12 cellular contexts compared by ENCODE assay signal in genomic region chr20:31523361-31524283, GRCh38. TPM values are rescaled to one million over a fixed set of nuclear protein-coding genes. Genes with fewer than 3 reads are reported as not detected.
DNase-seq lines count a peak whose midpoint lies in the region; ATAC-seq and TF ChIP-seq lines count a peak whose summit lies in the region.
"Had no signal": no experiment of that assay in that cellular context is flagged by ENCODE, and none has a peak within 500 bp of the region (broad histone marks: within the 10 kb centered on the region; RNA-seq: fewer than 3 reads in every experiment).

No MANE protein-coding gene starts in this region.

- TF ChIP-seq CTCF in HL-60 (IDR thresholded peaks at IDR 0.05; ENCODE audit: insufficient read depth, low read length) (no peak), SK-N-SH (IDR thresholded peaks at IDR 0.05) (no peak), fibroblast of pulmonary artery (IDR thresholded peaks at IDR 0.05; ENCODE audit: low read length, missing control alignments) (no peak), mesothelial cell of epicardium (IDR thresholded peaks at IDR 0.05; ENCODE audit: unreplicated experiment) (no peak)

- no peak overlapping the region for H3K9ac ChIP-seq in SK-N-SH

- H3K9me3 Mint-ChIP-seq in mesothelial cell of epicardium: no peaks in the 10 kb centered on the region
- H3K9me3 Mint-ChIP-seq: activated CD4-positive, alpha-beta T cell treated with anti-CD3 and anti-CD28 coated beads, Interleukin-2, amount 10 ng/mL, durations not matched to agents 24 days and 14 days; activated naive CD8-positive, alpha-beta T cell treated with anti-CD3 and anti-CD28 coated beads for 36 hours had no signal

- H3K27me3 Mint-ChIP-seq in mesothelial cell of epicardium (ENCODE audit: low read depth): no peaks in the 10 kb centered on the region
- H3K27me3 Mint-ChIP-seq: activated CD4-positive, alpha-beta T cell treated with anti-CD3 and anti-CD28 coated beads, Interleukin-2, amount 10 ng/mL, durations not matched to agents 24 days and 14 days; activated naive CD8-positive, alpha-beta T cell treated with anti-CD3 and anti-CD28 coated beads for 36 hours had no signal

- H3K79me2 ChIP-seq in SK-N-SH (ENCODE audit: insufficient read depth): peaks cover 100% of the 10 kb centered on the region

- no peaks in the 10 kb centered on the region for H3K4me1 ChIP-seq in SK-N-SH (ENCODE audit: control insufficient read depth in 1 of 2, insufficient read depth in 2 of 2, low read depth in 1 of 2, low read length in 1 of 2)

- H3K27me3 ChIP-seq in HL-60 (ENCODE audit: insufficient read depth, poor library complexity, severe bottlenecking) (no peaks in the 10 kb centered on the region), SK-N-SH (ENCODE audit: insufficient read depth) (no peaks in the 10 kb centered on the region)

- H3K9me3 ChIP-seq in SK-N-SH: no peaks in the 10 kb centered on the region

- H3K4me3 ChIP-seq in HL-60 (replicated peaks; ENCODE audit: insufficient read depth, low read length): no peak overlapping the region
- no peak overlapping the region for H3K4me3 ChIP-seq in SK-N-SH (ENCODE audit: low read depth in 2 of 2, low read length in 1 of 2)
- no peak overlapping the region for H3K4me3 ChIP-seq in fibroblast of pulmonary artery (replicated peaks; ENCODE audit: low read depth, low read length)

- no peak overlapping the region for H3K27ac Mint-ChIP-seq in mesothelial cell of epicardium
- H3K27ac Mint-ChIP-seq: activated CD4-positive, alpha-beta T cell treated with anti-CD3 and anti-CD28 coated beads, Interleukin-2, amount 10 ng/mL, durations not matched to agents 24 days and 14 days; activated naive CD8-positive, alpha-beta T cell treated with anti-CD3 and anti-CD28 coated beads for 36 hours had no signal

- H3K4me1 Mint-ChIP-seq in mesothelial cell of epicardium: no peaks in the 10 kb centered on the region

- H3K36me3 Mint-ChIP-seq in mesothelial cell of epicardium: peaks cover 16% of the 10 kb centered on the region

- TF ChIP-seq RAD21 in SK-N-SH (IDR thresholded peaks at IDR 0.05; ENCODE audit: low read length): no peak

- H3K36me3 ChIP-seq in SK-N-SH (replicated peaks in 1 of 2; ENCODE audit: control insufficient read depth in 1 of 2, insufficient read depth in 2 of 2, low read length in 1 of 2): peaks cover 9 to 53% of the 10 kb centered on the region in 2 experiments

- H4K20me1 ChIP-seq in SK-N-SH (ENCODE audit: insufficient read depth): peaks cover 78% of the 10 kb centered on the region

- ATAC-seq in HG02885 (IDR thresholded peaks at IDR 0.05; ENCODE audit: poor library complexity, unreplicated experiment) (no peak), HG03469 (IDR thresholded peaks at IDR 0.05; ENCODE audit: unreplicated experiment) (no peak)

- H3F3A ChIP-seq in SK-N-SH (replicated peaks; ENCODE audit: insufficient read depth): peaks cover 8% of the 10 kb centered on the region

- TF ChIP-seq EP300 in SK-N-SH (IDR thresholded peaks at IDR 0.05; ENCODE audit: borderline replicate concordance in 1 of 2, low read depth in 1 of 2, low read length in 1 of 2): no peak

- DNase-seq in HL-60 (ENCODE audit: low read depth in 1 of 2, low spot score in 1 of 2) (peak in 1 of 2 experiments; percentile 95), SK-N-SH (no peak), fibroblast of pulmonary artery (ENCODE audit: low read depth) (peak; percentile 70), pons (ENCODE audit: low spot score) (peak; percentile 63), mesothelial cell of epicardium (ENCODE audit: low spot score in 2 of 2, unreplicated experiment in 2 of 2) (no peak)
- no peak for DNase-seq in activated naive CD4-positive, alpha-beta T cell treated with Interleukin-2 at 50 U/mL for 16 hours
- DNase-seq: activated CD4-positive, alpha-beta T cell treated with anti-CD3 and anti-CD28 coated beads, Interleukin-2, amount 10 ng/mL, durations not matched to agents 24 days and 14 days; activated naive CD8-positive, alpha-beta T cell treated with anti-CD3 and anti-CD28 coated beads for 36 hours; effector CD4-positive, alpha-beta T cell had no signal

- CTCF ChIA-PET in SK-N-SH (lab: Yijun Ruan, JAX): interaction anchor here (1.1 kb wide), 1 partner anchor 65 kb away, joined by 3 read pairs; no protein-coding TSS in a partner anchor

- H3K4me2 ChIP-seq in SK-N-SH: peak overlapping the region; percentile 41; the same call in 1 of the 2 replicates

- H3K9me2 ChIP-seq in SK-N-SH: no peaks in the 10 kb centered on the region

- no peak overlapping the region for H2AFZ ChIP-seq in SK-N-SH (ENCODE audit: low read depth)

- WGBS in SK-N-SH (ENCODE audit: low lambda C conversion rate): 95% methylated on average over 8 of the region's 8 CpGs

- POLR2A ChIA-PET in SK-N-SH (lab: Yijun Ruan, JAX): no interaction called here

- H3K27ac ChIP-seq in HL-60 (replicated peaks): peak overlapping the region; percentile 64
- H3K27ac ChIP-seq in SK-N-SH (ENCODE audit: low read depth in 2 of 2, low read length in 1 of 2): no peak overlapping the region

- no peak overlapping the region for H3K4me3 Mint-ChIP-seq in mesothelial cell of epicardium
- H3K4me3 Mint-ChIP-seq: activated CD4-positive, alpha-beta T cell treated with anti-CD3 and anti-CD28 coated beads, Interleukin-2, amount 10 ng/mL, durations not matched to agents 24 days and 14 days; activated naive CD8-positive, alpha-beta T cell treated with anti-CD3 and anti-CD28 coated beads for 36 hours had no signal

TF ChIP-seq in SK-N-SH, 30 proteins besides CTCF, POLR2A, EP300 and RAD21:
- 0 out of 2 replicates have a peak, but pooled peaks have one; percentile 5 for TF ChIP-seq FOSL2 (IDR thresholded peaks at IDR 0.05; ENCODE audit: borderline replicate concordance, low read depth)
- TF ChIP-seq GATA2 (CRISPR knock-in tag; IDR thresholded peaks at IDR 0.05): no peak

RNA-seq across cellular contexts. Expression of gene HM13, which starts 9.4 kb away (rescaled TPM):
- polyA plus RNA-seq in SK-N-SH (2012; rRNA removed): 160 and 176 TPM in 2 replicates
- polyA plus RNA-seq in SK-N-SH (2012; cell fraction: cytosol; rRNA removed): 86.0 and 123 TPM in 2 replicates
- polyA plus RNA-seq in SK-N-SH (2012; cell fraction: nucleus; rRNA removed): 153 and 200 TPM in 2 replicates
- 140 to 143 TPM (median 140 TPM) in 3 replicates for total RNA-seq in mesothelial cell of epicardium

RNA-seq across cellular contexts. Expression of gene REM1, which starts 48.5 kb away (rescaled TPM):
- polyA plus RNA-seq in SK-N-SH (2012; rRNA removed): 6.1 and 7.1 TPM in 2 replicates
- 3.0 and 3.9 TPM in 2 replicates for polyA plus RNA-seq in SK-N-SH (2012; cell fraction: cytosol; rRNA removed)
- polyA plus RNA-seq in SK-N-SH (2012; cell fraction: nucleus; rRNA removed): 8.1 and 8.9 TPM in 2 replicates
- total RNA-seq in mesothelial cell of epicardium: not detected in 3 replicates
- total RNA-seq: activated CD4-positive, alpha-beta T cell treated with anti-CD3 and anti-CD28 coated beads, Interleukin-2, amount 10 ng/mL, durations not matched to agents 24 days and 14 days; activated naive CD8-positive, alpha-beta T cell treated with anti-CD3 and anti-CD28 coated beads for 36 hours had no signal

RNA-seq across cellular contexts. Expression of gene DEFB124, which starts 48.7 kb away (rescaled TPM):
- 0.26 and 0.49 TPM in 2 replicates for polyA plus RNA-seq in SK-N-SH (2012; rRNA removed)
- not detected in 2 replicates for polyA plus RNA-seq in SK-N-SH (2012; cell fraction: cytosol; rRNA removed)
- 2.7 and 5.8 TPM in 2 replicates for polyA plus RNA-seq in SK-N-SH (2012; cell fraction: nucleus; rRNA removed)
- total RNA-seq in mesothelial cell of epicardium: not detected in 3 replicates
- total RNA-seq: activated CD4-positive, alpha-beta T cell treated with anti-CD3 and anti-CD28 coated beads, Interleukin-2, amount 10 ng/mL, durations not matched to agents 24 days and 14 days; activated naive CD8-positive, alpha-beta T cell treated with anti-CD3 and anti-CD28 coated beads for 36 hours; RPMI7951 had no signal

Comparison
In these comparisons a context has a peak if more than half of its experiments do, and no peak if none do; other contexts are left out.
1. DNase-seq: peak in fibroblast of pulmonary artery (single experiment) and pons (single experiment); none in SK-N-SH (single experiment), mesothelial cell of epicardium (0 of 2) and activated naive CD4-positive, alpha-beta T cell treated with Interleukin-2 at 50 U/mL for 16 hours (single experiment).